1 cellular context compared by ENCODE assay signal in the genomic region with DNA sequence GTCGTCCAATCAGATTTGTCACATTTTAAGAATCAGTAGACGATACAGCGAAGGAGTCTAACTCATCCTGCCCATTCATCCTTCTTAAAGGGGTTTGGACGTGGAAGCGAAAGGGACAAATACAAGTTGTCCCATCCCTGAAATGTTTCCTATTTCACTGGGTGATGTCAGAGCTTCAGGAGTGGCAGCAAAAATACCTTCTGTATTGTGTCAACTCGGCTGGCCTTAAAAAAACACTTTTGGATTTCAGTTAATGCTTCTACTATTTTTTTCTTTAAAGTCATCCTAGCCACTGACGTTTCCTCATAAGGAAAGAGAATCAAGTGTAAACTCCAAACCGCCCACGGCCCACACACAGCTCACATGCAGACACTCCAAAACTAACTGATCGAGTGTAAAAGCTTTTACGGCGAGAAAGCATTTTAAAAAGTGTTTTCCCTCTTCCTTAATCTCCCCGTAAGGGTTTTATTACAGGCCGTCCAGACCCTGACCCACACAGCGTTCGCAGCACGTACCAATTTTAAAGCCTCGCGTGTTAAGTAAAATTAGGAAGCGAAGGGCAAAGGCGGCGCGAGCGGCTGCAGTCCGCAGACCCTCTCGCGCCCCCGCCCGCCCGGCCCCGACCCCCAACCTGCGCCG.
TF ChIP-seq lines count a peak whose summit lies in the region.

No MANE protein-coding gene starts in this region.

TF ChIP-seq in HepG2, 621 proteins besides CTCF, POLR2A, EP300 and RAD21 (continued from another document and continues in another):
- TF ChIP-seq, protein P1, sequence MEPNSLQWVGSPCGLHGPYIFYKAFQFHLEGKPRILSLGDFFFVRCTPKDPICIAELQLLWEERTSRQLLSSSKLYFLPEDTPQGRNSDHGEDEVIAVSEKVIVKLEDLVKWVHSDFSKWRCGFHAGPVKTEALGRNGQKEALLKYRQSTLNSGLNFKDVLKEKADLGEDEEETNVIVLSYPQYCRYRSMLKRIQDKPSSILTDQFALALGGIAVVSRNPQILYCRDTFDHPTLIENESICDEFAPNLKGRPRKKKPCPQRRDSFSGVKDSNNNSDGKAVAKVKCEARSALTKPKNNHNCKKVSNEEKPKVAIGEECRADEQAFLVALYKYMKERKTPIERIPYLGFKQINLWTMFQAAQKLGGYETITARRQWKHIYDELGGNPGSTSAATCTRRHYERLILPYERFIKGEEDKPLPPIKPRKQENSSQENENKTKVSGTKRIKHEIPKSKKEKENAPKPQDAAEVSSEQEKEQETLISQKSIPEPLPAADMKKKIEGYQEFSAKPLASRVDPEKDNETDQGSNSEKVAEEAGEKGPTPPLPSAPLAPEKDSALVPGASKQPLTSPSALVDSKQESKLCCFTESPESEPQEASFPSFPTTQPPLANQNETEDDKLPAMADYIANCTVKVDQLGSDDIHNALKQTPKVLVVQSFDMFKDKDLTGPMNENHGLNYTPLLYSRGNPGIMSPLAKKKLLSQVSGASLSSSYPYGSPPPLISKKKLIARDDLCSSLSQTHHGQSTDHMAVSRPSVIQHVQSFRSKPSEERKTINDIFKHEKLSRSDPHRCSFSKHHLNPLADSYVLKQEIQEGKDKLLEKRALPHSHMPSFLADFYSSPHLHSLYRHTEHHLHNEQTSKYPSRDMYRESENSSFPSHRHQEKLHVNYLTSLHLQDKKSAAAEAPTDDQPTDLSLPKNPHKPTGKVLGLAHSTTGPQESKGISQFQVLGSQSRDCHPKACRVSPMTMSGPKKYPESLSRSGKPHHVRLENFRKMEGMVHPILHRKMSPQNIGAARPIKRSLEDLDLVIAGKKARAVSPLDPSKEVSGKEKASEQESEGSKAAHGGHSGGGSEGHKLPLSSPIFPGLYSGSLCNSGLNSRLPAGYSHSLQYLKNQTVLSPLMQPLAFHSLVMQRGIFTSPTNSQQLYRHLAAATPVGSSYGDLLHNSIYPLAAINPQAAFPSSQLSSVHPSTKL (CRISPR knock-in tag; IDR thresholded peaks at IDR 0.05), result no peak; the same call in 1 of the 2 replicates
- TF ChIP-seq GABPB1 (CRISPR knock-in tag; IDR thresholded peaks at IDR 0.05) (no peak), XRCC5 (optimal IDR thresholded peaks at IDR 0.05; ENCODE audit: low read length) (no peak), ZSCAN29 (CRISPR knock-in tag; conservative IDR thresholded peaks at IDR 0.05) (no peak), KLF11 (CRISPR knock-in tag; IDR thresholded peaks at IDR 0.05) (no peak), ZSCAN31 (CRISPR knock-in tag; IDR thresholded peaks at IDR 0.05; ENCODE audit: low read depth) (no peak), ZFP62 (CRISPR knock-in tag; IDR thresholded peaks at IDR 0.05) (no peak), TEAD2 (CRISPR knock-in tag; IDR thresholded peaks at IDR 0.05) (no peak), SOX13 (IDR thresholded peaks at IDR 0.05) (no peak), SOX13 (CRISPR knock-in tag; conservative IDR thresholded peaks at IDR 0.05 in 1 of 2, IDR thresholded peaks at IDR 0.05 in 1 of 2) (no peak; a peak in 1 of 4 replicates), SATB2 (CRISPR knock-in tag; IDR thresholded peaks at IDR 0.05) (no peak), MTF2 (CRISPR knock-in tag; IDR thresholded peaks at IDR 0.05; ENCODE audit: borderline replicate concordance) (no peak), SP140L (CRISPR knock-in tag; IDR thresholded peaks at IDR 0.05; ENCODE audit: borderline replicate concordance) (no peak), TAF1 (CRISPR knock-in tag; IDR thresholded peaks at IDR 0.05) (no peak), MTA3 (CRISPR knock-in tag; IDR thresholded peaks at IDR 0.05) (no peak), ATF1 (CRISPR knock-in tag; IDR thresholded peaks at IDR 0.05) (no peak), PPARG (CRISPR knock-in tag; conservative IDR thresholded peaks at IDR 0.05) (no peak), PTBP1 (IDR thresholded peaks at IDR 0.05; ENCODE audit: low read depth, low read length, poor library complexity, severe bottlenecking) (no peak), ZNF775 (CRISPR knock-in tag; IDR thresholded peaks at IDR 0.05; ENCODE audit: borderline replicate concordance) (no peak), ZNF207 (IDR thresholded peaks at IDR 0.05; ENCODE audit: borderline replicate concordance) (no peak), ZNF792 (CRISPR knock-in tag; IDR thresholded peaks at IDR 0.05) (peak; percentile 16; the same call in 1 of the 2 replicates), NFRKB (IDR thresholded peaks at IDR 0.05) (no peak), ZNF264 (CRISPR knock-in tag; IDR thresholded peaks at IDR 0.05) (no peak), SMAD3 (CRISPR knock-in tag; IDR thresholded peaks at IDR 0.05) (0 out of 2 replicates have a peak, but pooled peaks have one; percentile 13), NFIC (IDR thresholded peaks at IDR 0.05; ENCODE audit: low read length) (peak; percentile 19; the same call in 1 of the 2 replicates), ETV6 (CRISPR knock-in tag; conservative IDR thresholded peaks at IDR 0.05) (no peak), YEATS4 (CRISPR knock-in tag; IDR thresholded peaks at IDR 0.05; ENCODE audit: borderline replicate concordance) (no peak), DMAP1 (CRISPR knock-in tag; IDR thresholded peaks at IDR 0.05) (no peak), YEATS2 (CRISPR knock-in tag; IDR thresholded peaks at IDR 0.05; ENCODE audit: borderline replicate concordance) (no peak; the same call in 1 of the 2 replicates), RXRB (CRISPR knock-in tag; IDR thresholded peaks at IDR 0.05; ENCODE audit: borderline replicate concordance) (no peak), ZSCAN9 (CRISPR knock-in tag; IDR thresholded peaks at IDR 0.05; ENCODE audit: borderline replicate concordance) (peak; percentile 11; the same call in 1 of the 2 replicates), ZNF562 (CRISPR knock-in tag; IDR thresholded peaks at IDR 0.05; ENCODE audit: borderline replicate concordance) (no peak), ZNF878 (CRISPR knock-in tag; IDR thresholded peaks at IDR 0.05) (no peak), ZSCAN25 (CRISPR knock-in tag; IDR thresholded peaks at IDR 0.05) (no peak; the same call in 1 of the 2 replicates), SRSF1 (optimal IDR thresholded peaks at IDR 0.05; ENCODE audit: low read depth, low read length) (no peak)
- TF ChIP-seq, protein P2, sequence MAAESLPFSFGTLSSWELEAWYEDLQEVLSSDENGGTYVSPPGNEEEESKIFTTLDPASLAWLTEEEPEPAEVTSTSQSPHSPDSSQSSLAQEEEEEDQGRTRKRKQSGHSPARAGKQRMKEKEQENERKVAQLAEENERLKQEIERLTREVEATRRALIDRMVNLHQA (CRISPR knock-in tag; IDR thresholded peaks at IDR 0.05), result no peak
- TF ChIP-seq, protein P3, sequence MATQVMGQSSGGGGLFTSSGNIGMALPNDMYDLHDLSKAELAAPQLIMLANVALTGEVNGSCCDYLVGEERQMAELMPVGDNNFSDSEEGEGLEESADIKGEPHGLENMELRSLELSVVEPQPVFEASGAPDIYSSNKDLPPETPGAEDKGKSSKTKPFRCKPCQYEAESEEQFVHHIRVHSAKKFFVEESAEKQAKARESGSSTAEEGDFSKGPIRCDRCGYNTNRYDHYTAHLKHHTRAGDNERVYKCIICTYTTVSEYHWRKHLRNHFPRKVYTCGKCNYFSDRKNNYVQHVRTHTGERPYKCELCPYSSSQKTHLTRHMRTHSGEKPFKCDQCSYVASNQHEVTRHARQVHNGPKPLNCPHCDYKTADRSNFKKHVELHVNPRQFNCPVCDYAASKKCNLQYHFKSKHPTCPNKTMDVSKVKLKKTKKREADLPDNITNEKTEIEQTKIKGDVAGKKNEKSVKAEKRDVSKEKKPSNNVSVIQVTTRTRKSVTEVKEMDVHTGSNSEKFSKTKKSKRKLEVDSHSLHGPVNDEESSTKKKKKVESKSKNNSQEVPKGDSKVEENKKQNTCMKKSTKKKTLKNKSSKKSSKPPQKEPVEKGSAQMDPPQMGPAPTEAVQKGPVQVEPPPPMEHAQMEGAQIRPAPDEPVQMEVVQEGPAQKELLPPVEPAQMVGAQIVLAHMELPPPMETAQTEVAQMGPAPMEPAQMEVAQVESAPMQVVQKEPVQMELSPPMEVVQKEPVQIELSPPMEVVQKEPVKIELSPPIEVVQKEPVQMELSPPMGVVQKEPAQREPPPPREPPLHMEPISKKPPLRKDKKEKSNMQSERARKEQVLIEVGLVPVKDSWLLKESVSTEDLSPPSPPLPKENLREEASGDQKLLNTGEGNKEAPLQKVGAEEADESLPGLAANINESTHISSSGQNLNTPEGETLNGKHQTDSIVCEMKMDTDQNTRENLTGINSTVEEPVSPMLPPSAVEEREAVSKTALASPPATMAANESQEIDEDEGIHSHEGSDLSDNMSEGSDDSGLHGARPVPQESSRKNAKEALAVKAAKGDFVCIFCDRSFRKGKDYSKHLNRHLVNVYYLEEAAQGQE (IDR thresholded peaks at IDR 0.05; ENCODE audit: borderline replicate concordance in 1 of 2, low read depth in 1 of 2, low read length in 2 of 2), result no peak
- TF ChIP-seq, protein P4, sequence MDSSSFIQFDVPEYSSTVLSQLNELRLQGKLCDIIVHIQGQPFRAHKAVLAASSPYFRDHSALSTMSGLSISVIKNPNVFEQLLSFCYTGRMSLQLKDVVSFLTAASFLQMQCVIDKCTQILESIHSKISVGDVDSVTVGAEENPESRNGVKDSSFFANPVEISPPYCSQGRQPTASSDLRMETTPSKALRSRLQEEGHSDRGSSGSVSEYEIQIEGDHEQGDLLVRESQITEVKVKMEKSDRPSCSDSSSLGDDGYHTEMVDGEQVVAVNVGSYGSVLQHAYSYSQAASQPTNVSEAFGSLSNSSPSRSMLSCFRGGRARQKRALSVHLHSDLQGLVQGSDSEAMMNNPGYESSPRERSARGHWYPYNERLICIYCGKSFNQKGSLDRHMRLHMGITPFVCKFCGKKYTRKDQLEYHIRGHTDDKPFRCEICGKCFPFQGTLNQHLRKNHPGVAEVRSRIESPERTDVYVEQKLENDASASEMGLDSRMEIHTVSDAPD (CRISPR knock-in tag; IDR thresholded peaks at IDR 0.05), result peak; percentile 47; the same call in 1 of the 2 replicates
- TF ChIP-seq, protein P5, sequence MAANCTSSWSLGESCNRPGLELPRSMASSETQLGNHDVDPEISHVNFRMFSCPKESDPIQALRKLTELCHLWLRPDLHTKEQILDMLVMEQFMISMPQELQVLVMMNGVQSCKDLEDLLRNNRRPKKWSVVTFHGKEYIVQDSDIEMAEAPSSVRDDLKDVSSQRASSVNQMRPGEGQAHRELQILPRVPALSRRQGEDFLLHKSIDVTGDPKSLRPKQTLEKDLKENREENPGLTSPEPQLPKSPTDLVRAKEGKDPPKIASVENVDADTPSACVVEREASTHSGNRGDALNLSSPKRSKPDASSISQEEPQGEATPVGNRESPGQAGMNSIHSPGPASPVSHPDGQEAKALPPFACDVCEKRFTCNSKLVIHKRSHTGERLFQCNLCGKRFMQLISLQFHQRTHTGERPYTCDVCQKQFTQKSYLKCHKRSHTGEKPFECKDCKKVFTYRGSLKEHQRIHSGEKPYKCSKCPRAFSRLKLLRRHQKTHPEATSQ (CRISPR knock-in tag; IDR thresholded peaks at IDR 0.05; ENCODE audit: borderline replicate concordance), result 0 out of 2 replicates have a peak, but pooled peaks have one; percentile 26
- TF ChIP-seq, protein P6, sequence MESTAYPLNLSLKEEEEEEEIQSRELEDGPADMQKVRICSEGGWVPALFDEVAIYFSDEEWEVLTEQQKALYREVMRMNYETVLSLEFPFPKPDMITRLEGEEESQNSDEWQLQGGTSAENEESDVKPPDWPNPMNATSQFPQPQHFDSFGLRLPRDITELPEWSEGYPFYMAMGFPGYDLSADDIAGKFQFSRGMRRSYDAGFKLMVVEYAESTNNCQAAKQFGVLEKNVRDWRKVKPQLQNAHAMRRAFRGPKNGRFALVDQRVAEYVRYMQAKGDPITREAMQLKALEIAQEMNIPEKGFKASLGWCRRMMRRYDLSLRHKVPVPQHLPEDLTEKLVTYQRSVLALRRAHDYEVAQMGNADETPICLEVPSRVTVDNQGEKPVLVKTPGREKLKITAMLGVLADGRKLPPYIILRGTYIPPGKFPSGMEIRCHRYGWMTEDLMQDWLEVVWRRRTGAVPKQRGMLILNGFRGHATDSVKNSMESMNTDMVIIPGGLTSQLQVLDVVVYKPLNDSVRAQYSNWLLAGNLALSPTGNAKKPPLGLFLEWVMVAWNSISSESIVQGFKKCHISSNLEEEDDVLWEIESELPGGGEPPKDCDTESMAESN (CRISPR knock-in tag; conservative IDR thresholded peaks at IDR 0.05), result peak; percentile 55; the same call in 1 of the 2 replicates
- TF ChIP-seq, protein P7, sequence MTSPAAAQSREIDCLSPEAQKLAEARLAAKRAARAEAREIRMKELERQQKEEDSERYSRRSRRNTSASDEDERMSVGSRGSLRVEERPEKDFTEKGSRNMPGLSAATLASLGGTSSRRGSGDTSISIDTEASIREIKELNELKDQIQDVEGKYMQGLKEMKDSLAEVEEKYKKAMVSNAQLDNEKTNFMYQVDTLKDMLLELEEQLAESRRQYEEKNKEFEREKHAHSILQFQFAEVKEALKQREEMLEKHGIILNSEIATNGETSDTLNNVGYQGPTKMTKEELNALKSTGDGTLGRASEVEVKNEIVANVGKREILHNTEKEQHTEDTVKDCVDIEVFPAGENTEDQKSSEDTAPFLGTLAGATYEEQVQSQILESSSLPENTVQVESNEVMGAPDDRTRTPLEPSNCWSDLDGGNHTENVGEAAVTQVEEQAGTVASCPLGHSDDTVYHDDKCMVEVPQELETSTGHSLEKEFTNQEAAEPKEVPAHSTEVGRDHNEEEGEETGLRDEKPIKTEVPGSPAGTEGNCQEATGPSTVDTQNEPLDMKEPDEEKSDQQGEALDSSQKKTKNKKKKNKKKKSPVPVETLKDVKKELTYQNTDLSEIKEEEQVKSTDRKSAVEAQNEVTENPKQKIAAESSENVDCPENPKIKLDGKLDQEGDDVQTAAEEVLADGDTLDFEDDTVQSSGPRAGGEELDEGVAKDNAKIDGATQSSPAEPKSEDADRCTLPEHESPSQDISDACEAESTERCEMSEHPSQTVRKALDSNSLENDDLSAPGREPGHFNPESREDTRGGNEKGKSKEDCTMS (CRISPR knock-in tag; conservative IDR thresholded peaks at IDR 0.05), result 0 out of 2 replicates have a peak, but pooled peaks have one; percentile 50
- TF ChIP-seq, protein P8, sequence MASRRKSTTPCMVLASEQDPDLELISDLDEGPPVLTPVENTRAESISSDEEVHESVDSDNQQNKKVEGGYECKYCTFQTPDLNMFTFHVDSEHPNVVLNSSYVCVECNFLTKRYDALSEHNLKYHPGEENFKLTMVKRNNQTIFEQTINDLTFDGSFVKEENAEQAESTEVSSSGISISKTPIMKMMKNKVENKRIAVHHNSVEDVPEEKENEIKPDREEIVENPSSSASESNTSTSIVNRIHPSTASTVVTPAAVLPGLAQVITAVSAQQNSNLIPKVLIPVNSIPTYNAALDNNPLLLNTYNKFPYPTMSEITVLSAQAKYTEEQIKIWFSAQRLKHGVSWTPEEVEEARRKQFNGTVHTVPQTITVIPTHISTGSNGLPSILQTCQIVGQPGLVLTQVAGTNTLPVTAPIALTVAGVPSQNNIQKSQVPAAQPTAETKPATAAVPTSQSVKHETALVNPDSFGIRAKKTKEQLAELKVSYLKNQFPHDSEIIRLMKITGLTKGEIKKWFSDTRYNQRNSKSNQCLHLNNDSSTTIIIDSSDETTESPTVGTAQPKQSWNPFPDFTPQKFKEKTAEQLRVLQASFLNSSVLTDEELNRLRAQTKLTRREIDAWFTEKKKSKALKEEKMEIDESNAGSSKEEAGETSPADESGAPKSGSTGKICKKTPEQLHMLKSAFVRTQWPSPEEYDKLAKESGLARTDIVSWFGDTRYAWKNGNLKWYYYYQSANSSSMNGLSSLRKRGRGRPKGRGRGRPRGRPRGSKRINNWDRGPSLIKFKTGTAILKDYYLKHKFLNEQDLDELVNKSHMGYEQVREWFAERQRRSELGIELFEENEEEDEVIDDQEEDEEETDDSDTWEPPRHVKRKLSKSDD (CRISPR knock-in tag; IDR thresholded peaks at IDR 0.05; ENCODE audit: low read depth), result no peak
